In genomic region chr9:137055385-137056364, GRCh38 we compare ENCODE assay signal across 9 cellular contexts. TPM values are rescaled to one million over a fixed set of nuclear protein-coding genes. Genes with fewer than 3 reads are reported as not detected.
A peak's percentile ranks its signal among the peaks of the same experiment; 100 is the strongest.
DNase-seq lines count a peak whose midpoint lies in the region; ATAC-seq, FAIRE-seq and TF ChIP-seq lines count a peak whose summit lies in the region.
"Had no signal": no experiment of that assay in that cellular context is flagged by ENCODE, and none has a peak within 500 bp of the region (broad histone marks: within the 10 kb centered on the region; RNA-seq: fewer than 3 reads in every experiment).

No MANE protein-coding gene starts in this region.

- H3K9me3 ChIP-seq in kidney (ENCODE audit: control insufficient read depth in 1 of 2, low read length in 2 of 2): no peaks in the 10 kb centered on the region

- ATAC-seq in GM18505 (IDR thresholded peaks at IDR 0.05; ENCODE audit: unreplicated experiment): no peak
- no peak for ATAC-seq in HG02981 (IDR thresholded peaks at IDR 0.05; ENCODE audit: unreplicated experiment)
- no peak for ATAC-seq in HG02938 (IDR thresholded peaks at IDR 0.05; ENCODE audit: unreplicated experiment)

- peaks cover 5 to 18% of the 10 kb centered on the region in 2 donors for H3K4me1 ChIP-seq in kidney (ENCODE audit: control insufficient read depth in 1 of 2, insufficient read depth in 1 of 2, low read depth in 1 of 2, low read length in 2 of 2)

- H3K27me3 ChIP-seq in brain microvascular endothelial cell (replicated peaks): peaks cover 30% of the 10 kb centered on the region

- no peak overlapping the region for H3K9ac ChIP-seq in kidney (ENCODE audit: low read length in 2 of 2)

- no peak for FAIRE-seq in kidney (lab: Jason Lieb, UNC)

- intact Hi-C loops in kidney (cut with DNase I): no loop called here

- in situ Hi-C loops in brain microvascular endothelial cell (cut with HindIII; ENCODE audit: low pct_ligation_motif_present, low sequenced_read_pairs): no loop called here

- H3K36me3 ChIP-seq in brain microvascular endothelial cell (replicated peaks) (no peaks in the 10 kb centered on the region), kidney (ENCODE audit: control insufficient read depth in 1 of 2, insufficient read depth in 2 of 2, low read length in 2 of 2) (no peaks in the 10 kb centered on the region)

- H3K27ac ChIP-seq in brain microvascular endothelial cell (no peak overlapping the region), kidney (ENCODE audit: low read depth in 2 of 2, low read length in 2 of 2) (peak overlapping the region; percentile 77 to 85)

- peak; percentile 6 for TF ChIP-seq CTCF in brain microvascular endothelial cell (IDR thresholded peaks at IDR 0.05; ENCODE audit: low read depth, low read length, missing control alignments)
- no peak for TF ChIP-seq CTCF in kidney (IDR thresholded peaks at IDR 0.05; ENCODE audit: borderline replicate concordance, extremely low read depth, insufficient read depth)

- H3K4me3 ChIP-seq in brain microvascular endothelial cell (ENCODE audit: low read depth, low read length) (no peak overlapping the region), kidney (ENCODE audit: low read length in 2 of 2) (no peak overlapping the region)

- TF ChIP-seq POLR2A in GM18505 (IDR thresholded peaks at IDR 0.05; ENCODE audit: borderline replicate concordance, extremely low read depth, insufficient read depth, insufficient read length): no peak

- DNase-seq in HuH-7 (ENCODE audit: low spot score): peak; percentile 77
- no peak for DNase-seq in brain microvascular endothelial cell
- DNase-seq in kidney: peak; percentile 96
- DNase-seq in superior temporal gyrus (ENCODE audit: extremely low spot score): peak; percentile 94
- DNase-seq in activated CD4-positive, CD25-positive, alpha-beta regulatory T cell treated with anti-CD3 and anti-CD28 coated beads, Interleukin-2, amount 50 U/mL, for 72 hours: no peak

RNA-seq across cellular contexts. Expression of gene ENTPD2, which starts 1.8 kb away (rescaled TPM):
- 9.3 TPM for total RNA-seq in kidney
- polyA plus RNA-seq in kidney (ENCODE audit: insufficient read depth, low read depth, low replicate concordance): 5.5 TPM
- total RNA-seq: LHCN-M2 had no signal

RNA-seq across cellular contexts. Expression of gene NPDC1, which starts 9.7 kb away (rescaled TPM):
- 189 TPM for total RNA-seq in kidney
- polyA plus RNA-seq in kidney (ENCODE audit: insufficient read depth, low read depth, low replicate concordance): 80.2 TPM

RNA-seq across cellular contexts. Expression of gene SAPCD2, which starts 14.7 kb away (rescaled TPM):
- 2.3 TPM for total RNA-seq in kidney
- 1.7 TPM for polyA plus RNA-seq in kidney (ENCODE audit: insufficient read depth, low read depth, low replicate concordance)

RNA-seq across cellular contexts. Expression of gene UAP1L1, which starts 21.6 kb away (rescaled TPM):
- total RNA-seq in kidney: 12.7 TPM
- 14.4 TPM for polyA plus RNA-seq in kidney (ENCODE audit: insufficient read depth, low read depth, low replicate concordance)

RNA-seq across cellular contexts. Expression of gene FUT7, which starts 23.8 kb away (rescaled TPM):
- 0.60 TPM for total RNA-seq in kidney
- not detected for polyA plus RNA-seq in kidney (ENCODE audit: insufficient read depth, low read depth, low replicate concordance)
- total RNA-seq: LHCN-M2 had no signal

Comparison
In these comparisons a context has a peak if more than half of its experiments do, and no peak if none do; other contexts are left out.
1. DNase-seq: peak in HuH-7 (single experiment), kidney (single experiment) and superior temporal gyrus (single experiment); none in brain microvascular endothelial cell (single experiment) and activated CD4-positive, CD25-positive, alpha-beta regulatory T cell treated with anti-CD3 and anti-CD28 coated beads, Interleukin-2, amount 50 U/mL, for 72 hours (single experiment).